In genomic region chr2:17030070-17030469, GRCh38 we compare ENCODE assay signal across 21 cellular contexts.
A peak's percentile ranks its signal among the peaks of the same experiment; 100 is the strongest.
DNase-seq lines count a peak whose midpoint lies in the region; ATAC-seq lines count a peak whose summit lies in the region.
"Had no signal": no experiment of that assay in that cellular context is flagged by ENCODE, and none has a peak within 500 bp of the region (broad histone marks: within the 10 kb centered on the region; RNA-seq: fewer than 3 reads in every experiment).

No MANE protein-coding gene starts in this region.

- no peak overlapping the region for H3K4ac ChIP-seq in mesendoderm (ENCODE audit: low read depth, low read length)

- no peak for ATAC-seq in HG03439 (IDR thresholded peaks at IDR 0.05; ENCODE audit: unreplicated experiment)
- ATAC-seq in natural killer cell treated with Interleukin-12 subunit alpha and Interleukin-12 subunit beta and Interleukin-15 and Interleukin-18, amount 100 ng/mL, for 72 hours, result no peak
- ATAC-seq: A549, HCT116 had no signal

- H3K79me1 ChIP-seq in mesendoderm (ENCODE audit: low read length), result no peaks in the 10 kb centered on the region

- peaks cover 4% of the 10 kb centered on the region for H3K36me3 Mint-ChIP-seq in natural killer cell treated with Interleukin-12 subunit alpha and Interleukin-12 subunit beta and Interleukin-15 and Interleukin-18, amount 100 ng/mL, for 72 hours
- H3K36me3 Mint-ChIP-seq: IgD-negative memory B cell had no signal

- no peaks in the 10 kb centered on the region for H3K4me1 ChIP-seq in mesendoderm (ENCODE audit: control insufficient read depth, low read depth, low read length)
- H3K4me1 ChIP-seq: A549, BE2C had no signal

- H3K56ac ChIP-seq in mesendoderm (ENCODE audit: low read length), result no peak overlapping the region

- no peak overlapping the region for H3K27ac Mint-ChIP-seq in natural killer cell treated with Interleukin-12 subunit alpha and Interleukin-12 subunit beta and Interleukin-15 and Interleukin-18, amount 100 ng/mL, for 72 hours
- H3K27ac Mint-ChIP-seq: IgD-negative memory B cell had no signal

- H3K27me3 Mint-ChIP-seq in natural killer cell treated with Interleukin-12 subunit alpha and Interleukin-12 subunit beta and Interleukin-15 and Interleukin-18, amount 100 ng/mL, for 72 hours, result no peaks in the 10 kb centered on the region

- H3K18ac ChIP-seq in mesendoderm (ENCODE audit: low read length), result no peak overlapping the region

- H3K27me3 ChIP-seq in mesendoderm (ENCODE audit: insufficient read depth, low read length, poor library complexity), result no peaks in the 10 kb centered on the region
- H3K27me3 ChIP-seq: BE2C had no signal

- no peaks in the 10 kb centered on the region for H3K4me1 Mint-ChIP-seq in natural killer cell treated with Interleukin-12 subunit alpha and Interleukin-12 subunit beta and Interleukin-15 and Interleukin-18, amount 100 ng/mL, for 72 hours (ENCODE audit: low read depth in 2 of 2)

- H2BK120ac ChIP-seq in mesendoderm (ENCODE audit: low read depth, low read length), result no peak overlapping the region

- H2BK5ac ChIP-seq in mesendoderm (ENCODE audit: low read length), result no peak overlapping the region

- WGBS in mesendoderm (ENCODE audit: extremely low coverage, insufficient coverage, low lambda C conversion rate), result no CpG with 5 or more reads among the region's 2 CpGs

- H3K4me2 ChIP-seq in mesendoderm (ENCODE audit: low read length), result no peak overlapping the region
- H3K4me2 ChIP-seq: A549 had no signal

- H3K27ac ChIP-seq in mesendoderm (ENCODE audit: low read depth, low read length), result no peak overlapping the region
- H3K27ac ChIP-seq: A549, RWPE1 had no signal

- no peak overlapping the region for H4K8ac ChIP-seq in mesendoderm (ENCODE audit: low read depth, low read length)

- H3K4me3 ChIP-seq in mesendoderm (ENCODE audit: low read length), result no peak overlapping the region
- H3K4me3 ChIP-seq: A549 had no signal

- H3K79me2 ChIP-seq in mesendoderm (ENCODE audit: control insufficient read depth, insufficient read depth, low read length), result no peaks in the 10 kb centered on the region

- H3K36me3 ChIP-seq in mesendoderm (ENCODE audit: control insufficient read depth, insufficient read depth, low read length), result no peaks in the 10 kb centered on the region
- H3K36me3 ChIP-seq: BE2C had no signal

- no peak overlapping the region for H2AK5ac ChIP-seq in mesendoderm (ENCODE audit: low read length)

- no peak overlapping the region for H2BK15ac ChIP-seq in mesendoderm (replicated peaks; ENCODE audit: low read depth)

- H3K9ac ChIP-seq in mesendoderm (ENCODE audit: low read length), result no peak overlapping the region

- no peak overlapping the region for H3K4me3 Mint-ChIP-seq in natural killer cell treated with Interleukin-12 subunit alpha and Interleukin-12 subunit beta and Interleukin-15 and Interleukin-18, amount 100 ng/mL, for 72 hours
- H3K4me3 Mint-ChIP-seq: IgD-negative memory B cell had no signal

- H4K5ac ChIP-seq in mesendoderm (ENCODE audit: low read length), result no peak overlapping the region

- peaks cover 29% of the 10 kb centered on the region for H3K9me3 Mint-ChIP-seq in natural killer cell treated with Interleukin-12 subunit alpha and Interleukin-12 subunit beta and Interleukin-15 and Interleukin-18, amount 100 ng/mL, for 72 hours

- DNase-seq in NCI-H1436 treated with DMSO at 0.1 percent for 48 hours (lab: John Stamatoyannopoulos, UW), result peak; percentile 96
- peak; percentile 76 for DNase-seq in NCI-H524 treated with DMSO at 0.1 percent for 48 hours (lab: John Stamatoyannopoulos, UW)
- DNase-seq in SK-N-DZ (ENCODE audit: low spot score), result peak; percentile 99
- peak; percentile 75 for DNase-seq in mesendoderm
- no peak for DNase-seq in SW 1271 (lab: John Stamatoyannopoulos, UW)
- no peak for DNase-seq in natural killer cell treated with Interleukin-12 subunit alpha and Interleukin-12 subunit beta and Interleukin-15 and Interleukin-18, amount 100 ng/mL, for 72 hours (ENCODE audit: low spot score)
- DNase-seq in NCI-H187 (lab: John Stamatoyannopoulos, UW), result no peak
- DNase-seq: BE2C, DMS53, GDM1, MV-4-11, NCI-H2029, NCI-H2171, NCI-H446, NCI-H774, SIG-M5 had no signal

- no peak overlapping the region for H3K23ac ChIP-seq in mesendoderm (ENCODE audit: low read length)

Comparison
In these comparisons a context has a peak if more than half of its experiments do, and no peak if none do; other contexts are left out.
1. DNase-seq: peak in NCI-H1436 treated with DMSO at 0.1 percent for 48 hours (single experiment), NCI-H524 treated with DMSO at 0.1 percent for 48 hours (single experiment), SK-N-DZ (single experiment) and mesendoderm (single experiment); none in SW 1271 (0 of 2), natural killer cell treated with Interleukin-12 subunit alpha and Interleukin-12 subunit beta and Interleukin-15 and Interleukin-18, amount 100 ng/mL, for 72 hours (single experiment) and NCI-H187 (0 of 2).